ENCODE assay signal across 3 cellular contexts in genomic region chr1:41498391-41498790, GRCh38.
TF ChIP-seq lines count a peak whose summit lies in the region.

No MANE protein-coding gene starts in this region.

TF ChIP-seq in SK-N-SH treated with all-trans-retinoic acid at 6 μM for 48 hours, 23 proteins besides CTCF, POLR2A, EP300 and RAD21:
- no peak for TF ChIP-seq PPARA (CRISPR knock-in tag; IDR thresholded peaks at IDR 0.05; ENCODE audit: borderline replicate concordance)
- TF ChIP-seq ZNF8 (CRISPR knock-in tag; IDR thresholded peaks at IDR 0.05) = no peak
- no peak for TF ChIP-seq RARB (CRISPR knock-in tag; IDR thresholded peaks at IDR 0.05)
- no peak for TF ChIP-seq CREB5 (CRISPR knock-in tag; IDR thresholded peaks at IDR 0.05; ENCODE audit: low read depth)
- TF ChIP-seq CSDC2 (CRISPR knock-in tag; IDR thresholded peaks at IDR 0.05) = no peak
- TF ChIP-seq GLIS3 (CRISPR knock-in tag; IDR thresholded peaks at IDR 0.05) = no peak

TF ChIP-seq in SK-N-SH, 30 proteins besides CTCF, POLR2A, EP300 and RAD21:
- TF ChIP-seq, protein P1, sequence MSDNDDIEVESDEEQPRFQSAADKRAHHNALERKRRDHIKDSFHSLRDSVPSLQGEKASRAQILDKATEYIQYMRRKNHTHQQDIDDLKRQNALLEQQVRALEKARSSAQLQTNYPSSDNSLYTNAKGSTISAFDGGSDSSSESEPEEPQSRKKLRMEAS (IDR thresholded peaks at IDR 0.05; ENCODE audit: low read depth) = no peak
- TF ChIP-seq RCOR1 (IDR thresholded peaks at IDR 0.05; ENCODE audit: low read length) (no peak), NFIC (IDR thresholded peaks at IDR 0.05; ENCODE audit: borderline replicate concordance) (no peak), NRF1 (IDR thresholded peaks at IDR 0.05; ENCODE audit: low read depth, low read length) (no peak), GATA2 (CRISPR knock-in tag; IDR thresholded peaks at IDR 0.05) (no peak), MEF2A (IDR thresholded peaks at IDR 0.05; ENCODE audit: borderline replicate concordance, low read depth) (no peak), CHD2 (IDR thresholded peaks at IDR 0.05; ENCODE audit: low read length, partially characterized antibody) (no peak), ELF1 (IDR thresholded peaks at IDR 0.05) (no peak), RFX5 (IDR thresholded peaks at IDR 0.05; ENCODE audit: low read length) (no peak), FOXJ3 (CRISPR knock-in tag; IDR thresholded peaks at IDR 0.05) (no peak)
- TF ChIP-seq, protein P2, sequence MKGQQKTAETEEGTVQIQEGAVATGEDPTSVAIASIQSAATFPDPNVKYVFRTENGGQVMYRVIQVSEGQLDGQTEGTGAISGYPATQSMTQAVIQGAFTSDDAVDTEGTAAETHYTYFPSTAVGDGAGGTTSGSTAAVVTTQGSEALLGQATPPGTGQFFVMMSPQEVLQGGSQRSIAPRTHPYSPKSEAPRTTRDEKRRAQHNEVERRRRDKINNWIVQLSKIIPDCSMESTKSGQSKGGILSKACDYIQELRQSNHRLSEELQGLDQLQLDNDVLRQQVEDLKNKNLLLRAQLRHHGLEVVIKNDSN (IDR thresholded peaks at IDR 0.05; ENCODE audit: borderline replicate concordance, low read depth) = no peak
- TF ChIP-seq, protein P3, sequence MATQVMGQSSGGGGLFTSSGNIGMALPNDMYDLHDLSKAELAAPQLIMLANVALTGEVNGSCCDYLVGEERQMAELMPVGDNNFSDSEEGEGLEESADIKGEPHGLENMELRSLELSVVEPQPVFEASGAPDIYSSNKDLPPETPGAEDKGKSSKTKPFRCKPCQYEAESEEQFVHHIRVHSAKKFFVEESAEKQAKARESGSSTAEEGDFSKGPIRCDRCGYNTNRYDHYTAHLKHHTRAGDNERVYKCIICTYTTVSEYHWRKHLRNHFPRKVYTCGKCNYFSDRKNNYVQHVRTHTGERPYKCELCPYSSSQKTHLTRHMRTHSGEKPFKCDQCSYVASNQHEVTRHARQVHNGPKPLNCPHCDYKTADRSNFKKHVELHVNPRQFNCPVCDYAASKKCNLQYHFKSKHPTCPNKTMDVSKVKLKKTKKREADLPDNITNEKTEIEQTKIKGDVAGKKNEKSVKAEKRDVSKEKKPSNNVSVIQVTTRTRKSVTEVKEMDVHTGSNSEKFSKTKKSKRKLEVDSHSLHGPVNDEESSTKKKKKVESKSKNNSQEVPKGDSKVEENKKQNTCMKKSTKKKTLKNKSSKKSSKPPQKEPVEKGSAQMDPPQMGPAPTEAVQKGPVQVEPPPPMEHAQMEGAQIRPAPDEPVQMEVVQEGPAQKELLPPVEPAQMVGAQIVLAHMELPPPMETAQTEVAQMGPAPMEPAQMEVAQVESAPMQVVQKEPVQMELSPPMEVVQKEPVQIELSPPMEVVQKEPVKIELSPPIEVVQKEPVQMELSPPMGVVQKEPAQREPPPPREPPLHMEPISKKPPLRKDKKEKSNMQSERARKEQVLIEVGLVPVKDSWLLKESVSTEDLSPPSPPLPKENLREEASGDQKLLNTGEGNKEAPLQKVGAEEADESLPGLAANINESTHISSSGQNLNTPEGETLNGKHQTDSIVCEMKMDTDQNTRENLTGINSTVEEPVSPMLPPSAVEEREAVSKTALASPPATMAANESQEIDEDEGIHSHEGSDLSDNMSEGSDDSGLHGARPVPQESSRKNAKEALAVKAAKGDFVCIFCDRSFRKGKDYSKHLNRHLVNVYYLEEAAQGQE (IDR thresholded peaks at IDR 0.05; ENCODE audit: low read depth, low read length) = no peak
- TF ChIP-seq, protein P4, sequence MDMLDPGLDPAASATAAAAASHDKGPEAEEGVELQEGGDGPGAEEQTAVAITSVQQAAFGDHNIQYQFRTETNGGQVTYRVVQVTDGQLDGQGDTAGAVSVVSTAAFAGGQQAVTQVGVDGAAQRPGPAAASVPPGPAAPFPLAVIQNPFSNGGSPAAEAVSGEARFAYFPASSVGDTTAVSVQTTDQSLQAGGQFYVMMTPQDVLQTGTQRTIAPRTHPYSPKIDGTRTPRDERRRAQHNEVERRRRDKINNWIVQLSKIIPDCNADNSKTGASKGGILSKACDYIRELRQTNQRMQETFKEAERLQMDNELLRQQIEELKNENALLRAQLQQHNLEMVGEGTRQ (IDR thresholded peaks at IDR 0.05; ENCODE audit: borderline replicate concordance, low read depth, low read length) = no peak
TF ChIP-seq in SK-N-SH: peak in this region for 0.

TF ChIP-seq in GM12878, 131 proteins besides CTCF, POLR2A, EP300 and RAD21:
- TF ChIP-seq EZH2 (IDR thresholded peaks at IDR 0.05; ENCODE audit: borderline replicate concordance, control insufficient read depth, low read depth, low read length) (no peak), WRNIP1 (IDR thresholded peaks at IDR 0.05; ENCODE audit: borderline replicate concordance, low read depth, low read length) (no peak), TCF12 (IDR thresholded peaks at IDR 0.05; ENCODE audit: low read depth, low read length) (no peak), SREBF2 (IDR thresholded peaks at IDR 0.05; ENCODE audit: low read length) (no peak), POU2F2 (IDR thresholded peaks at IDR 0.05; ENCODE audit: borderline replicate concordance, low read depth, low read length) (no peak), SMAD1 (IDR thresholded peaks at IDR 0.05; ENCODE audit: low read depth, partially characterized antibody) (no peak), NKRF (conservative IDR thresholded peaks at IDR 0.05) (no peak), SPI1 (IDR thresholded peaks at IDR 0.05; ENCODE audit: borderline replicate concordance, insufficient read depth, low read depth, low read length) (no peak), MTA2 (IDR thresholded peaks at IDR 0.05; ENCODE audit: low read depth) (no peak), FOXK2 (IDR thresholded peaks at IDR 0.05) (no peak), CUX1 (IDR thresholded peaks at IDR 0.05; ENCODE audit: insufficient replicate concordance, low read depth, low read length) (no peak), PAX5 (IDR thresholded peaks at IDR 0.05; ENCODE audit: borderline replicate concordance, low read depth, low read length) (no peak), MEF2B (IDR thresholded peaks at IDR 0.05; ENCODE audit: partially characterized antibody, poor library complexity, severe bottlenecking) (no peak)
- TF ChIP-seq, protein P2 (IDR thresholded peaks at IDR 0.05; ENCODE audit: borderline replicate concordance, extremely low read length, insufficient read depth, low read depth, low read length) = no peak
- TF ChIP-seq, protein P5, sequence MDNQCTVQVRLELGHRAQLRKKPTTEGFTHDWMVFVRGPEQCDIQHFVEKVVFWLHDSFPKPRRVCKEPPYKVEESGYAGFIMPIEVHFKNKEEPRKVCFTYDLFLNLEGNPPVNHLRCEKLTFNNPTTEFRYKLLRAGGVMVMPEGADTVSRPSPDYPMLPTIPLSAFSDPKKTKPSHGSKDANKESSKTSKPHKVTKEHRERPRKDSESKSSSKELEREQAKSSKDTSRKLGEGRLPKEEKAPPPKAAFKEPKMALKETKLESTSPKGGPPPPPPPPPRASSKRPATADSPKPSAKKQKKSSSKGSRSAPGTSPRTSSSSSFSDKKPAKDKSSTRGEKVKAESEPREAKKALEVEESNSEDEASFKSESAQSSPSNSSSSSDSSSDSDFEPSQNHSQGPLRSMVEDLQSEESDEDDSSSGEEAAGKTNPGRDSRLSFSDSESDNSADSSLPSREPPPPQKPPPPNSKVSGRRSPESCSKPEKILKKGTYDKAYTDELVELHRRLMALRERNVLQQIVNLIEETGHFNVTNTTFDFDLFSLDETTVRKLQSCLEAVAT (IDR thresholded peaks at IDR 0.05) = no peak
